1 cellular context compared by ENCODE assay signal in the genomic region with DNA sequence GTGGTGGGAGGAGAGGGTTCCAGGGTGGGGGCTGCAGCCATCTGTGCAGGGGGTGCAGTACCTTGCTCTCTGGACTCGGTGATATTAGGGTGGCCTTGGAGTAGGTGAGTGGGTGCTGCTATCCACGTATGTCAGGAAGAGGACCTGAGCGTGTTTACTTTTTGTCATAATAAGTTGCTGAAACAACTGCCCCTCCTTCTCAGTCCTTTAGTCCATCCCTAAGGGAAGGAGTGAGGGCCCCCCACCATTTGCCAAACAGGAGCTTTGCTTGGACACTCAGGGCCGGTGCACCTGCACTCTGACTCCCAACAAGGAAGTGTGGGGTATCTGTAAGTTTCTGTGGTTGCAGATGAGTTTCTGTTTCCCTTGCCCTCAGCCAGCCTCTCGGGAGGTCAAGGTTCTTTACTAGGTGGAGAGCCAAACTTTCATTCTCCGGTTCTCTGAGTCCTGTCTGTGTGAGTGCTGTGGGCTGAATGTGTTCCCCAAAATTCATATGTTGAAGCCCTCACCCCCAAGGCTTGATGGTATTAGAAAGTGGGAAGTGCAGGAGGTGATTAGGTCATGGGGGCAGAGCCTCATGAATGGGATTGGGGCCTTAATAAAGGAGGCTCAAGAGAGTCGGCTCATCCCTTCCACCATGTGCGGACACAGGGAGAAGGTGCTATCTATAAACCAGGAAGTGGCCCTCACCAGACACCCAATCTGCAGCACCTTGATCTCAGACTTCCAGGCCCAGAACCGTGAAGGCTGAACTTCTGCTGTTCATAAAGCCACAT.
A peak's percentile ranks its signal among the peaks of the same experiment; 100 is the strongest.
TF ChIP-seq lines count a peak whose summit lies in the region.

No MANE protein-coding gene starts in this region.

TF ChIP-seq in GM12878, 131 proteins besides CTCF, POLR2A, EP300 and RAD21 (continued from another document and continues in another):
- TF ChIP-seq, protein P1, sequence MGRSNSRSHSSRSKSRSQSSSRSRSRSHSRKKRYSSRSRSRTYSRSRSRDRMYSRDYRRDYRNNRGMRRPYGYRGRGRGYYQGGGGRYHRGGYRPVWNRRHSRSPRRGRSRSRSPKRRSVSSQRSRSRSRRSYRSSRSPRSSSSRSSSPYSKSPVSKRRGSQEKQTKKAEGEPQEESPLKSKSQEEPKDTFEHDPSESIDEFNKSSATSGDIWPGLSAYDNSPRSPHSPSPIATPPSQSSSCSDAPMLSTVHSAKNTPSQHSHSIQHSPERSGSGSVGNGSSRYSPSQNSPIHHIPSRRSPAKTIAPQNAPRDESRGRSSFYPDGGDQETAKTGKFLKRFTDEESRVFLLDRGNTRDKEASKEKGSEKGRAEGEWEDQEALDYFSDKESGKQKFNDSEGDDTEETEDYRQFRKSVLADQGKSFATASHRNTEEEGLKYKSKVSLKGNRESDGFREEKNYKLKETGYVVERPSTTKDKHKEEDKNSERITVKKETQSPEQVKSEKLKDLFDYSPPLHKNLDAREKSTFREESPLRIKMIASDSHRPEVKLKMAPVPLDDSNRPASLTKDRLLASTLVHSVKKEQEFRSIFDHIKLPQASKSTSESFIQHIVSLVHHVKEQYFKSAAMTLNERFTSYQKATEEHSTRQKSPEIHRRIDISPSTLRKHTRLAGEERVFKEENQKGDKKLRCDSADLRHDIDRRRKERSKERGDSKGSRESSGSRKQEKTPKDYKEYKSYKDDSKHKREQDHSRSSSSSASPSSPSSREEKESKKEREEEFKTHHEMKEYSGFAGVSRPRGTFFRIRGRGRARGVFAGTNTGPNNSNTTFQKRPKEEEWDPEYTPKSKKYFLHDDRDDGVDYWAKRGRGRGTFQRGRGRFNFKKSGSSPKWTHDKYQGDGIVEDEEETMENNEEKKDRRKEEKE (IDR thresholded peaks at IDR 0.05), result no peak
- TF ChIP-seq POU2F2 (IDR thresholded peaks at IDR 0.05; ENCODE audit: borderline replicate concordance, low read depth, low read length) (no peak), ESRRA (IDR thresholded peaks at IDR 0.05; ENCODE audit: low read length) (no peak), ZZZ3 (IDR thresholded peaks at IDR 0.05; ENCODE audit: control insufficient read depth, insufficient read length, low read depth) (no peak), MYB (IDR thresholded peaks at IDR 0.05; ENCODE audit: borderline replicate concordance, low read depth, low read length) (no peak), LARP7 (IDR thresholded peaks at IDR 0.05) (0 out of 2 replicates have a peak, but pooled peaks have one; percentile 22), SP1 (IDR thresholded peaks at IDR 0.05; ENCODE audit: low read depth, low read length) (no peak), BCL11A (IDR thresholded peaks at IDR 0.05; ENCODE audit: low read depth, low read length) (0 out of 2 replicates have a peak, but pooled peaks have one; percentile 22), CREM (IDR thresholded peaks at IDR 0.05; ENCODE audit: low read depth) (no peak), FOXM1 (IDR thresholded peaks at IDR 0.05; ENCODE audit: low read depth, low read length) (no peak), ATF7 (IDR thresholded peaks at IDR 0.05; ENCODE audit: low read depth) (peak; percentile 50; the same call in 1 of the 2 replicates), KDM1A (IDR thresholded peaks at IDR 0.05; ENCODE audit: borderline replicate concordance) (no peak), SRF (IDR thresholded peaks at IDR 0.05; ENCODE audit: low read depth in 2 of 2, low read length in 2 of 2) (no peak), FOS (IDR thresholded peaks at IDR 0.05; ENCODE audit: borderline replicate concordance, extremely low read depth, insufficient read length) (no peak), PAX8 (IDR thresholded peaks at IDR 0.05) (no peak)
- TF ChIP-seq, protein P2, sequence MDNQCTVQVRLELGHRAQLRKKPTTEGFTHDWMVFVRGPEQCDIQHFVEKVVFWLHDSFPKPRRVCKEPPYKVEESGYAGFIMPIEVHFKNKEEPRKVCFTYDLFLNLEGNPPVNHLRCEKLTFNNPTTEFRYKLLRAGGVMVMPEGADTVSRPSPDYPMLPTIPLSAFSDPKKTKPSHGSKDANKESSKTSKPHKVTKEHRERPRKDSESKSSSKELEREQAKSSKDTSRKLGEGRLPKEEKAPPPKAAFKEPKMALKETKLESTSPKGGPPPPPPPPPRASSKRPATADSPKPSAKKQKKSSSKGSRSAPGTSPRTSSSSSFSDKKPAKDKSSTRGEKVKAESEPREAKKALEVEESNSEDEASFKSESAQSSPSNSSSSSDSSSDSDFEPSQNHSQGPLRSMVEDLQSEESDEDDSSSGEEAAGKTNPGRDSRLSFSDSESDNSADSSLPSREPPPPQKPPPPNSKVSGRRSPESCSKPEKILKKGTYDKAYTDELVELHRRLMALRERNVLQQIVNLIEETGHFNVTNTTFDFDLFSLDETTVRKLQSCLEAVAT (IDR thresholded peaks at IDR 0.05), result peak; percentile 29; the same call in 1 of the 2 replicates
- TF ChIP-seq, protein P3, sequence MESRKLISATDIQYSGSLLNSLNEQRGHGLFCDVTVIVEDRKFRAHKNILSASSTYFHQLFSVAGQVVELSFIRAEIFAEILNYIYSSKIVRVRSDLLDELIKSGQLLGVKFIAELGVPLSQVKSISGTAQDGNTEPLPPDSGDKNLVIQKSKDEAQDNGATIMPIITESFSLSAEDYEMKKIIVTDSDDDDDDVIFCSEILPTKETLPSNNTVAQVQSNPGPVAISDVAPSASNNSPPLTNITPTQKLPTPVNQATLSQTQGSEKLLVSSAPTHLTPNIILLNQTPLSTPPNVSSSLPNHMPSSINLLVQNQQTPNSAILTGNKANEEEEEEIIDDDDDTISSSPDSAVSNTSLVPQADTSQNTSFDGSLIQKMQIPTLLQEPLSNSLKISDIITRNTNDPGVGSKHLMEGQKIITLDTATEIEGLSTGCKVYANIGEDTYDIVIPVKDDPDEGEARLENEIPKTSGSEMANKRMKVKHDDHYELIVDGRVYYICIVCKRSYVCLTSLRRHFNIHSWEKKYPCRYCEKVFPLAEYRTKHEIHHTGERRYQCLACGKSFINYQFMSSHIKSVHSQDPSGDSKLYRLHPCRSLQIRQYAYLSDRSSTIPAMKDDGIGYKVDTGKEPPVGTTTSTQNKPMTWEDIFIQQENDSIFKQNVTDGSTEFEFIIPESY (IDR thresholded peaks at IDR 0.05), result no peak
- TF ChIP-seq, protein P4, sequence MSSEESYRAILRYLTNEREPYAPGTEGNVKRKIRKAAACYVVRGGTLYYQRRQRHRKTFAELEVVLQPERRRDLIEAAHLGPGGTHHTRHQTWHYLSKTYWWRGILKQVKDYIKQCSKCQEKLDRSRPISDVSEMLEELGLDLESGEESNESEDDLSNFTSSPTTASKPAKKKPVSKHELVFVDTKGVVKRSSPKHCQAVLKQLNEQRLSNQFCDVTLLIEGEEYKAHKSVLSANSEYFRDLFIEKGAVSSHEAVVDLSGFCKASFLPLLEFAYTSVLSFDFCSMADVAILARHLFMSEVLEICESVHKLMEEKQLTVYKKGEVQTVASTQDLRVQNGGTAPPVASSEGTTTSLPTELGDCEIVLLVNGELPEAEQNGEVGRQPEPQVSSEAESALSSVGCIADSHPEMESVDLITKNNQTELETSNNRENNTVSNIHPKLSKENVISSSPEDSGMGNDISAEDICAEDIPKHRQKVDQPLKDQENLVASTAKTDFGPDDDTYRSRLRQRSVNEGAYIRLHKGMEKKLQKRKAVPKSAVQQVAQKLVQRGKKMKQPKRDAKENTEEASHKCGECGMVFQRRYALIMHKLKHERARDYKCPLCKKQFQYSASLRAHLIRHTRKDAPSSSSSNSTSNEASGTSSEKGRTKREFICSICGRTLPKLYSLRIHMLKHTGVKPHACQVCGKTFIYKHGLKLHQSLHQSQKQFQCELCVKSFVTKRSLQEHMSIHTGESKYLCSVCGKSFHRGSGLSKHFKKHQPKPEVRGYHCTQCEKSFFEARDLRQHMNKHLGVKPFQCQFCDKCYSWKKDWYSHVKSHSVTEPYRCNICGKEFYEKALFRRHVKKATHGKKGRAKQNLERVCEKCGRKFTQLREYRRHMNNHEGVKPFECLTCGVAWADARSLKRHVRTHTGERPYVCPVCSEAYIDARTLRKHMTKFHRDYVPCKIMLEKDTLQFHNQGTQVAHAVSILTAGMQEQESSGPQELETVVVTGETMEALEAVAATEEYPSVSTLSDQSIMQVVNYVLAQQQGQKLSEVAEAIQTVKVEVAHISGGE (CRISPR knock-in tag; IDR thresholded peaks at IDR 0.05), result no peak
- TF ChIP-seq, protein P5, sequence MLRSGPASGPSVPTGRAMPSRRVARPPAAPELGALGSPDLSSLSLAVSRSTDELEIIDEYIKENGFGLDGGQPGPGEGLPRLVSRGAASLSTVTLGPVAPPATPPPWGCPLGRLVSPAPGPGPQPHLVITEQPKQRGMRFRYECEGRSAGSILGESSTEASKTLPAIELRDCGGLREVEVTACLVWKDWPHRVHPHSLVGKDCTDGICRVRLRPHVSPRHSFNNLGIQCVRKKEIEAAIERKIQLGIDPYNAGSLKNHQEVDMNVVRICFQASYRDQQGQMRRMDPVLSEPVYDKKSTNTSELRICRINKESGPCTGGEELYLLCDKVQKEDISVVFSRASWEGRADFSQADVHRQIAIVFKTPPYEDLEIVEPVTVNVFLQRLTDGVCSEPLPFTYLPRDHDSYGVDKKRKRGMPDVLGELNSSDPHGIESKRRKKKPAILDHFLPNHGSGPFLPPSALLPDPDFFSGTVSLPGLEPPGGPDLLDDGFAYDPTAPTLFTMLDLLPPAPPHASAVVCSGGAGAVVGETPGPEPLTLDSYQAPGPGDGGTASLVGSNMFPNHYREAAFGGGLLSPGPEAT (IDR thresholded peaks at IDR 0.05; ENCODE audit: low read depth), result peak; percentile 80
- TF ChIP-seq, protein P6, sequence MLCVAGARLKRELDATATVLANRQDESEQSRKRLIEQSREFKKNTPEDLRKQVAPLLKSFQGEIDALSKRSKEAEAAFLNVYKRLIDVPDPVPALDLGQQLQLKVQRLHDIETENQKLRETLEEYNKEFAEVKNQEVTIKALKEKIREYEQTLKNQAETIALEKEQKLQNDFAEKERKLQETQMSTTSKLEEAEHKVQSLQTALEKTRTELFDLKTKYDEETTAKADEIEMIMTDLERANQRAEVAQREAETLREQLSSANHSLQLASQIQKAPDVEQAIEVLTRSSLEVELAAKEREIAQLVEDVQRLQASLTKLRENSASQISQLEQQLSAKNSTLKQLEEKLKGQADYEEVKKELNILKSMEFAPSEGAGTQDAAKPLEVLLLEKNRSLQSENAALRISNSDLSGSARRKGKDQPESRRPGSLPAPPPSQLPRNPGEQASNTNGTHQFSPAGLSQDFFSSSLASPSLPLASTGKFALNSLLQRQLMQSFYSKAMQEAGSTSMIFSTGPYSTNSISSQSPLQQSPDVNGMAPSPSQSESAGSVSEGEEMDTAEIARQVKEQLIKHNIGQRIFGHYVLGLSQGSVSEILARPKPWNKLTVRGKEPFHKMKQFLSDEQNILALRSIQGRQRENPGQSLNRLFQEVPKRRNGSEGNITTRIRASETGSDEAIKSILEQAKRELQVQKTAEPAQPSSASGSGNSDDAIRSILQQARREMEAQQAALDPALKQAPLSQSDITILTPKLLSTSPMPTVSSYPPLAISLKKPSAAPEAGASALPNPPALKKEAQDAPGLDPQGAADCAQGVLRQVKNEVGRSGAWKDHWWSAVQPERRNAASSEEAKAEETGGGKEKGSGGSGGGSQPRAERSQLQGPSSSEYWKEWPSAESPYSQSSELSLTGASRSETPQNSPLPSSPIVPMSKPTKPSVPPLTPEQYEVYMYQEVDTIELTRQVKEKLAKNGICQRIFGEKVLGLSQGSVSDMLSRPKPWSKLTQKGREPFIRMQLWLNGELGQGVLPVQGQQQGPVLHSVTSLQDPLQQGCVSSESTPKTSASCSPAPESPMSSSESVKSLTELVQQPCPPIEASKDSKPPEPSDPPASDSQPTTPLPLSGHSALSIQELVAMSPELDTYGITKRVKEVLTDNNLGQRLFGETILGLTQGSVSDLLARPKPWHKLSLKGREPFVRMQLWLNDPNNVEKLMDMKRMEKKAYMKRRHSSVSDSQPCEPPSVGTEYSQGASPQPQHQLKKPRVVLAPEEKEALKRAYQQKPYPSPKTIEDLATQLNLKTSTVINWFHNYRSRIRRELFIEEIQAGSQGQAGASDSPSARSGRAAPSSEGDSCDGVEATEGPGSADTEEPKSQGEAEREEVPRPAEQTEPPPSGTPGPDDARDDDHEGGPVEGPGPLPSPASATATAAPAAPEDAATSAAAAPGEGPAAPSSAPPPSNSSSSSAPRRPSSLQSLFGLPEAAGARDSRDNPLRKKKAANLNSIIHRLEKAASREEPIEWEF (IDR thresholded peaks at IDR 0.05; ENCODE audit: insufficient replicate concordance, low read depth, low read length), result no peak
- TF ChIP-seq, protein P7, sequence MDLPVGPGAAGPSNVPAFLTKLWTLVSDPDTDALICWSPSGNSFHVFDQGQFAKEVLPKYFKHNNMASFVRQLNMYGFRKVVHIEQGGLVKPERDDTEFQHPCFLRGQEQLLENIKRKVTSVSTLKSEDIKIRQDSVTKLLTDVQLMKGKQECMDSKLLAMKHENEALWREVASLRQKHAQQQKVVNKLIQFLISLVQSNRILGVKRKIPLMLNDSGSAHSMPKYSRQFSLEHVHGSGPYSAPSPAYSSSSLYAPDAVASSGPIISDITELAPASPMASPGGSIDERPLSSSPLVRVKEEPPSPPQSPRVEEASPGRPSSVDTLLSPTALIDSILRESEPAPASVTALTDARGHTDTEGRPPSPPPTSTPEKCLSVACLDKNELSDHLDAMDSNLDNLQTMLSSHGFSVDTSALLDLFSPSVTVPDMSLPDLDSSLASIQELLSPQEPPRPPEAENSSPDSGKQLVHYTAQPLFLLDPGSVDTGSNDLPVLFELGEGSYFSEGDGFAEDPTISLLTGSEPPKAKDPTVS (IDR thresholded peaks at IDR 0.05; ENCODE audit: low read depth, low read length), result no peak
- TF ChIP-seq, protein P8, sequence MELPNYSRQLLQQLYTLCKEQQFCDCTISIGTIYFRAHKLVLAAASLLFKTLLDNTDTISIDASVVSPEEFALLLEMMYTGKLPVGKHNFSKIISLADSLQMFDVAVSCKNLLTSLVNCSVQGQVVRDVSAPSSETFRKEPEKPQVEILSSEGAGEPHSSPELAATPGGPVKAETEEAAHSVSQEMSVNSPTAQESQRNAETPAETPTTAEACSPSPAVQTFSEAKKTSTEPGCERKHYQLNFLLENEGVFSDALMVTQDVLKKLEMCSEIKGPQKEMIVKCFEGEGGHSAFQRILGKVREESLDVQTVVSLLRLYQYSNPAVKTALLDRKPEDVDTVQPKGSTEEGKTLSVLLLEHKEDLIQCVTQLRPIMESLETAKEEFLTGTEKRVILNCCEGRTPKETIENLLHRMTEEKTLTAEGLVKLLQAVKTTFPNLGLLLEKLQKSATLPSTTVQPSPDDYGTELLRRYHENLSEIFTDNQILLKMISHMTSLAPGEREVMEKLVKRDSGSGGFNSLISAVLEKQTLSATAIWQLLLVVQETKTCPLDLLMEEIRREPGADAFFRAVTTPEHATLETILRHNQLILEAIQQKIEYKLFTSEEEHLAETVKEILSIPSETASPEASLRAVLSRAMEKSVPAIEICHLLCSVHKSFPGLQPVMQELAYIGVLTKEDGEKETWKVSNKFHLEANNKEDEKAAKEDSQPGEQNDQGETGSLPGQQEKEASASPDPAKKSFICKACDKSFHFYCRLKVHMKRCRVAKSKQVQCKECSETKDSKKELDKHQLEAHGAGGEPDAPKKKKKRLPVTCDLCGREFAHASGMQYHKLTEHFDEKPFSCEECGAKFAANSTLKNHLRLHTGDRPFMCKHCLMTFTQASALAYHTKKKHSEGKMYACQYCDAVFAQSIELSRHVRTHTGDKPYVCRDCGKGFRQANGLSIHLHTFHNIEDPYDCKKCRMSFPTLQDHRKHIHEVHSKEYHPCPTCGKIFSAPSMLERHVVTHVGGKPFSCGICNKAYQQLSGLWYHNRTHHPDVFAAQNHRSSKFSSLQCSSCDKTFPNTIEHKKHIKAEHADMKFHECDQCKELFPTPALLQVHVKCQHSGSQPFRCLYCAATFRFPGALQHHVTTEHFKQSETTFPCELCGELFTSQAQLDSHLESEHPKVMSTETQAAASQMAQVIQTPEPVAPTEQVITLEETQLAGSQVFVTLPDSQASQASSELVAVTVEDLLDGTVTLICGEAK (IDR thresholded peaks at IDR 0.05; ENCODE audit: borderline replicate concordance), result no peak
